11 cellular contexts compared by ENCODE assay signal in the genomic region with DNA sequence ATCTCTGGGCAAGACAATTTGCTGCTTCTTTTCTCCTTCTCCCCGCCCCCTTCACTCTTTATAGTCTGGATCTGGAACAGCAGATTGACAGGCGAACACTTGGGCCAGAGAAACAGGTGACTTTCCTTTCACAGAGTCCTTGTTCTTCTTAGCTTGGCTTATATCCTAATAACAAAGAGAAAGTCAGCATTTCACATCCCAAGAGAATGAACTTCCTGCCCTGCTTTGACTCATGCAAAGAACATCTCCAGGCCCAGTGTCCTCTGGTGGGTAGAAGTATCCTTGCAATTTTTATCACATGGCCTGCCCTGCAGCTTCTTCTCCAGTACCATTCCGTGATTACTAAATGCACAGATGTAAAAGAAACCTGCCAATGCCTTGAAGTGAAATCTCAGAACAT.
DNase-seq lines count a peak whose midpoint lies in the region; ATAC-seq lines count a peak whose summit lies in the region.
"Had no signal": no experiment of that assay in that cellular context is flagged by ENCODE, and none has a peak within 500 bp of the region (broad histone marks: within the 10 kb centered on the region; RNA-seq: fewer than 3 reads in every experiment).

No MANE protein-coding gene starts in this region.

- peaks cover 4 to 19% (median 17%) of the 10 kb centered on the region in 5 donors for H3K4me1 ChIP-seq in subcutaneous abdominal adipose tissue (ENCODE audit: control insufficient read depth in 5 of 5, insufficient read depth in 5 of 5, low read length in 5 of 5)

- peak overlapping the region; percentile 74 for H3K27ac ChIP-seq in subcutaneous abdominal adipose tissue (ENCODE audit: low read depth, low read length)

- no peak overlapping the region for H3K4me3 ChIP-seq in subcutaneous abdominal adipose tissue (ENCODE audit: low read depth in 1 of 5, low read length in 5 of 5)

- ATAC-seq in HG02970 (IDR thresholded peaks at IDR 0.05; ENCODE audit: low FRiP score, unreplicated experiment) (no peak), GM19328 (IDR thresholded peaks at IDR 0.05; ENCODE audit: unreplicated experiment) (no peak), GM18858 (IDR thresholded peaks at IDR 0.05; ENCODE audit: unreplicated experiment) (no peak)
- ATAC-seq: stimulated activated naive CD8-positive, alpha-beta T cell treated with anti-CD3 and anti-CD28 coated beads, Interleukin-15, amount 100 ng/mL, for 72 hours had no signal

- no peak overlapping the region for H3K9ac ChIP-seq in subcutaneous abdominal adipose tissue (ENCODE audit: low read length in 5 of 5)

- no peaks in the 10 kb centered on the region for H3K9me3 ChIP-seq in subcutaneous abdominal adipose tissue (ENCODE audit: control insufficient read depth in 5 of 5, low read length in 5 of 5)

- DNase-seq in HT-29 (ENCODE audit: low spot score) (peak; percentile 70), astrocyte of the hippocampus (ENCODE audit: low read depth, low spot score) (peak; percentile 80), iPS DF 4.7 (ENCODE audit: extremely low read depth, low spot score) (peak; percentile 25), DMS79 treated with DMSO at 0.1 percent for 48 hours (lab: John Stamatoyannopoulos, UW) (no peak)
- DNase-seq: activated CD4-positive, CD25-positive, alpha-beta regulatory T cell treated with anti-CD3 and anti-CD28 coated beads, Interleukin-2, amount 50 U/mL, for 72 hours; NCI-H187; stimulated activated naive CD8-positive, alpha-beta T cell treated with anti-CD3 and anti-CD28 coated beads, Interleukin-15, amount 100 ng/mL, for 72 hours had no signal

- no peaks in the 10 kb centered on the region for H3K36me3 ChIP-seq in subcutaneous abdominal adipose tissue (ENCODE audit: control insufficient read depth in 5 of 5, insufficient read depth in 5 of 5, low read length in 5 of 5)

- H3K27me3 ChIP-seq in subcutaneous abdominal adipose tissue (ENCODE audit: control insufficient read depth in 5 of 5, insufficient read depth in 4 of 5, low read length in 5 of 5), result no peaks in the 10 kb centered on the region
